Comparison of ENCODE assay signal across 1 cellular context in genomic region chr20:31722388-31723281, GRCh38.
TF ChIP-seq lines count a peak whose summit lies in the region.

TSS of gene BCL2L1 (minus strand) at chr20:31722868. CDS start at chr20:31722218, 650 bp downstream.

TF ChIP-seq in K562, 482 proteins besides CTCF, POLR2A, EP300 and RAD21 (continued from another document):
- TF ChIP-seq HNRNPUL1 (IDR thresholded peaks at IDR 0.05; ENCODE audit: low read length) = no peak
- TF ChIP-seq ZHX1 (conservative IDR thresholded peaks at IDR 0.05; ENCODE audit: low read length) = no peak
- no peak for TF ChIP-seq ETV1 (tag; conservative IDR thresholded peaks at IDR 0.05; ENCODE audit: low read depth)
- no peak for TF ChIP-seq ZNF41 (CRISPR knock-in tag; conservative IDR thresholded peaks at IDR 0.05)
- TF ChIP-seq POLR2AphosphoS5 (IDR thresholded peaks at IDR 0.05; ENCODE audit: control insufficient read depth, insufficient read depth, low read depth, low read length) = no peak
- no peak for TF ChIP-seq MCM3 (IDR thresholded peaks at IDR 0.05)
- no peak for TF ChIP-seq FIP1L1 (IDR thresholded peaks at IDR 0.05; ENCODE audit: low read depth, low read length, poor library complexity, severe bottlenecking)
- no peak for TF ChIP-seq DDX20 (tag; IDR thresholded peaks at IDR 0.05; ENCODE audit: low read depth)
- TF ChIP-seq FOXP4 (CRISPR knock-in tag; IDR thresholded peaks at IDR 0.05; ENCODE audit: borderline replicate concordance) = 0 out of 2 replicates have a peak, but pooled peaks have one; percentile 32
- TF ChIP-seq SAFB2 (IDR thresholded peaks at IDR 0.05; ENCODE audit: borderline replicate concordance, low read depth, low read length, severe bottlenecking) = no peak
- no peak for TF ChIP-seq GATAD2B (IDR thresholded peaks at IDR 0.05; ENCODE audit: borderline replicate concordance)
- TF ChIP-seq FOXM1 (IDR thresholded peaks at IDR 0.05; ENCODE audit: low read depth) = 0 out of 2 replicates have a peak, but pooled peaks have one; percentile 1
- TF ChIP-seq FOXM1 (CRISPR knock-in tag; IDR thresholded peaks at IDR 0.05; ENCODE audit: low read depth) = no peak
- no peak for TF ChIP-seq HMBOX1 (IDR thresholded peaks at IDR 0.05)
- no peak for TF ChIP-seq ZC3H11A (IDR thresholded peaks at IDR 0.05; ENCODE audit: low read depth, low read length)
- no peak for TF ChIP-seq ZNF583 (CRISPR knock-in tag; IDR thresholded peaks at IDR 0.05)
- no peak for TF ChIP-seq MAFG (tag; conservative IDR thresholded peaks at IDR 0.05)
- no peak for TF ChIP-seq PKNOX1 (IDR thresholded peaks at IDR 0.05)
- no peak for TF ChIP-seq EHMT2 (IDR thresholded peaks at IDR 0.05)
- TF ChIP-seq SMAD1 (IDR thresholded peaks at IDR 0.05; ENCODE audit: low read depth, low read length, partially characterized antibody) = no peak
- no peak for TF ChIP-seq ATF4 (CRISPR knock-in tag; IDR thresholded peaks at IDR 0.05)
- no peak for TF ChIP-seq ZNF165 (CRISPR knock-in tag; IDR thresholded peaks at IDR 0.05; ENCODE audit: borderline replicate concordance)
- no peak for TF ChIP-seq MECOM (CRISPR knock-in tag; IDR thresholded peaks at IDR 0.05)
- TF ChIP-seq ILK (tag; IDR thresholded peaks at IDR 0.05; ENCODE audit: borderline replicate concordance, low read depth) = no peak
- peak; percentile 36 for TF ChIP-seq SAP30 (IDR thresholded peaks at IDR 0.05; ENCODE audit: borderline replicate concordance, insufficient read depth, low read depth, low read length, poor library complexity, severe bottlenecking)
- TF ChIP-seq HNRNPH1 (optimal IDR thresholded peaks at IDR 0.05; ENCODE audit: low read depth, low read length) = no peak
- no peak for TF ChIP-seq CREB5 (CRISPR knock-in tag; IDR thresholded peaks at IDR 0.05)
- no peak for TF ChIP-seq TCF7L2 (IDR thresholded peaks at IDR 0.05; ENCODE audit: low read depth, low read length)
- TF ChIP-seq NCOA2 (IDR thresholded peaks at IDR 0.05; ENCODE audit: partially characterized antibody in 2 of 2) = no peak
- TF ChIP-seq GMEB1 (CRISPR knock-in tag; IDR thresholded peaks at IDR 0.05) = no peak
- TF ChIP-seq SMAD3 (CRISPR knock-in tag; conservative IDR thresholded peaks at IDR 0.05) = 0 out of 2 replicates have a peak, but pooled peaks have one; percentile 26
- no peak for TF ChIP-seq RAD51 (IDR thresholded peaks at IDR 0.05; ENCODE audit: borderline replicate concordance, low read depth)
- TF ChIP-seq KAT8 (IDR thresholded peaks at IDR 0.05; ENCODE audit: low read depth) = no peak
- TF ChIP-seq TEAD1 (CRISPR knock-in tag; IDR thresholded peaks at IDR 0.05) = peak in 1 of 2 experiments; percentile 42; a peak in 1 of 4 replicates
- peak; percentile 29; the same call in 1 of the 2 replicates for TF ChIP-seq MAX (CRISPR knock-in tag; IDR thresholded peaks at IDR 0.05)
- TF ChIP-seq NR2C2 (CRISPR knock-in tag; IDR thresholded peaks at IDR 0.05) = no peak
- no peak; the same call in 1 of the 2 replicates for TF ChIP-seq NR2C2 (tag; IDR thresholded peaks at IDR 0.05)
- TF ChIP-seq TAF15 (IDR thresholded peaks at IDR 0.05; ENCODE audit: low read depth, low read length) = no peak
- no peak for TF ChIP-seq TFAP4 (CRISPR knock-in tag; IDR thresholded peaks at IDR 0.05; ENCODE audit: borderline replicate concordance)
- no peak for TF ChIP-seq CEBPG (CRISPR knock-in tag; IDR thresholded peaks at IDR 0.05)
- no peak for TF ChIP-seq CEBPG (tag; conservative IDR thresholded peaks at IDR 0.05 in 1 of 2, IDR thresholded peaks at IDR 0.05 in 1 of 2)
- no peak for TF ChIP-seq KLF6 (CRISPR knock-in tag; IDR thresholded peaks at IDR 0.05; ENCODE audit: borderline replicate concordance)
- no peak for TF ChIP-seq DLX4 (CRISPR knock-in tag; IDR thresholded peaks at IDR 0.05)
- no peak for TF ChIP-seq L3MBTL2 (IDR thresholded peaks at IDR 0.05)
- TF ChIP-seq NFIC (IDR thresholded peaks at IDR 0.05) = 0 out of 2 replicates have a peak, but pooled peaks have one; percentile 23
- TF ChIP-seq MXI1 (IDR thresholded peaks at IDR 0.05; ENCODE audit: low read depth, low read length) = no peak
